Comparison of ENCODE assay signal across 26 cellular contexts in genomic region chr3:97293596-97294131, GRCh38.
"Had no signal": no experiment of that assay in that cellular context is flagged by ENCODE, and none has a peak within 500 bp of the region (broad histone marks: within the 10 kb centered on the region; RNA-seq: fewer than 3 reads in every experiment).

No MANE protein-coding gene starts in this region.

- ATAC-seq: naive thymus-derived CD4-positive, alpha-beta T cell; natural killer cell; pancreas; psoas muscle; right lobe of liver; stimulated activated memory B cell treated with anti-CD40 and anti-IgM and Interleukin-4, amounts not matched to agents 10 μg/mL and 1 μg/mL and 100 μg/mL, for 72 hours; stimulated activated naive CD8-positive, alpha-beta T cell treated with anti-CD3 and anti-CD28 coated beads, Interleukin-15, amount 100 ng/mL, for 72 hours; stimulated activated naive CD8-positive, alpha-beta T cell treated with anti-CD3 and anti-CD28 coated beads, Interleukin-15, Interleukin-2, amounts not matched to agents 100 U/mL and 50 U/mL, for 24 hours had no signal

- H3K9me3 ChIP-seq: neutrophil, pancreas, psoas muscle, right lobe of liver, suprapubic skin, testis, transverse colon, vagina had no signal

- H3K4me2 ChIP-seq: neural progenitor cell had no signal

- H3K27me3 ChIP-seq: neural progenitor cell, neutrophil, pancreas, right lobe of liver, sigmoid colon, suprapubic skin, testis, tibial artery, transverse colon, upper lobe of left lung, vagina had no signal

- H3K4me3 ChIP-seq: neural progenitor cell, pancreas, psoas muscle, right lobe of liver, sigmoid colon, suprapubic skin, testis, tibial artery, transverse colon, upper lobe of left lung, vagina had no signal

- H3K27ac ChIP-seq: neural progenitor cell, neutrophil, pancreas, psoas muscle, right lobe of liver, sigmoid colon, suprapubic skin, testis, tibial artery, transverse colon, upper lobe of left lung, vagina had no signal

- H3K4me1 Mint-ChIP-seq: naive thymus-derived CD4-positive, alpha-beta T cell; natural killer cell; nephron; neural progenitor cell; stimulated activated memory B cell treated with anti-CD40 and anti-IgM and Interleukin-4, amounts not matched to agents 10 μg/mL and 1 μg/mL and 100 μg/mL, for 72 hours; stimulated activated naive CD8-positive, alpha-beta T cell treated with anti-CD3 and anti-CD28 coated beads, Interleukin-15, amount 100 ng/mL, for 72 hours had no signal

- H3K9ac ChIP-seq: neural progenitor cell had no signal

- FAIRE-seq: pancreas had no signal

- DNase-seq: naive thymus-derived CD4-positive, alpha-beta T cell; natural killer cell; nucleus accumbens; psoas muscle; right lobe of liver; sigmoid colon; small intestine; stimulated activated CD4-positive, alpha-beta T cell treated with anti-CD3 and anti-CD28 coated beads, Interleukin-15, amount 100 ng/mL, for 24 hours; stimulated activated CD4-positive, alpha-beta T cell treated with anti-CD3 and anti-CD28 coated beads, Interleukin-2, amount 100 ng/mL, for 24 hours; stimulated activated CD4-positive, alpha-beta T cell treated with anti-CD3 and anti-CD28 coated beads, Interleukin-2, amount 100 ng/mL, for 48 hours; stimulated activated CD4-positive, alpha-beta T cell treated with anti-CD3 and anti-CD28 coated beads, Interleukin-4, amount 100 ng/mL, for 24 hours; stimulated activated naive CD4-positive, alpha-beta T cell; stimulated activated naive CD8-positive, alpha-beta T cell treated with anti-CD3 and anti-CD28 coated beads, Interleukin-15, amount 100 ng/mL, for 72 hours; stimulated activated naive CD8-positive, alpha-beta T cell treated with anti-CD3 and anti-CD28 coated beads, Interleukin-15, Interleukin-2, amounts not matched to agents 100 U/mL and 50 U/mL, for 24 hours; substantia nigra; testis; tibial artery; transverse colon had no signal

- H3K36me3 ChIP-seq: neural progenitor cell, neutrophil, pancreas, right lobe of liver, sigmoid colon, suprapubic skin, tibial artery, transverse colon, upper lobe of left lung, vagina had no signal

- H3K27ac Mint-ChIP-seq: naive thymus-derived CD4-positive, alpha-beta T cell; natural killer cell; nephron; neural progenitor cell; stimulated activated memory B cell treated with anti-CD40 and anti-IgM and Interleukin-4, amounts not matched to agents 10 μg/mL and 1 μg/mL and 100 μg/mL, for 72 hours; stimulated activated naive CD8-positive, alpha-beta T cell treated with anti-CD3 and anti-CD28 coated beads, Interleukin-15, amount 100 ng/mL, for 72 hours had no signal

- H3K4me3 Mint-ChIP-seq: naive thymus-derived CD4-positive, alpha-beta T cell; natural killer cell; nephron; neural progenitor cell; stimulated activated memory B cell treated with anti-CD40 and anti-IgM and Interleukin-4, amounts not matched to agents 10 μg/mL and 1 μg/mL and 100 μg/mL, for 72 hours; stimulated activated naive CD8-positive, alpha-beta T cell treated with anti-CD3 and anti-CD28 coated beads, Interleukin-15, amount 100 ng/mL, for 72 hours had no signal

- H3K4me1 ChIP-seq: neural progenitor cell, pancreas, psoas muscle, right lobe of liver, sigmoid colon, suprapubic skin, testis, tibial artery, transverse colon, upper lobe of left lung, vagina had no signal

- H3K36me3 Mint-ChIP-seq: naive thymus-derived CD4-positive, alpha-beta T cell; neural progenitor cell; stimulated activated memory B cell treated with anti-CD40 and anti-IgM and Interleukin-4, amounts not matched to agents 10 μg/mL and 1 μg/mL and 100 μg/mL, for 72 hours had no signal

- H2AFZ ChIP-seq: neural progenitor cell had no signal
